ENCODE assay signal across 1 cellular context in genomic region chr1:90725961-90726715, GRCh38.
TF ChIP-seq lines count a peak whose summit lies in the region.

No MANE protein-coding gene starts in this region.

TF ChIP-seq in K562, 482 proteins besides CTCF, POLR2A, EP300 and RAD21:
- TF ChIP-seq, protein P1, sequence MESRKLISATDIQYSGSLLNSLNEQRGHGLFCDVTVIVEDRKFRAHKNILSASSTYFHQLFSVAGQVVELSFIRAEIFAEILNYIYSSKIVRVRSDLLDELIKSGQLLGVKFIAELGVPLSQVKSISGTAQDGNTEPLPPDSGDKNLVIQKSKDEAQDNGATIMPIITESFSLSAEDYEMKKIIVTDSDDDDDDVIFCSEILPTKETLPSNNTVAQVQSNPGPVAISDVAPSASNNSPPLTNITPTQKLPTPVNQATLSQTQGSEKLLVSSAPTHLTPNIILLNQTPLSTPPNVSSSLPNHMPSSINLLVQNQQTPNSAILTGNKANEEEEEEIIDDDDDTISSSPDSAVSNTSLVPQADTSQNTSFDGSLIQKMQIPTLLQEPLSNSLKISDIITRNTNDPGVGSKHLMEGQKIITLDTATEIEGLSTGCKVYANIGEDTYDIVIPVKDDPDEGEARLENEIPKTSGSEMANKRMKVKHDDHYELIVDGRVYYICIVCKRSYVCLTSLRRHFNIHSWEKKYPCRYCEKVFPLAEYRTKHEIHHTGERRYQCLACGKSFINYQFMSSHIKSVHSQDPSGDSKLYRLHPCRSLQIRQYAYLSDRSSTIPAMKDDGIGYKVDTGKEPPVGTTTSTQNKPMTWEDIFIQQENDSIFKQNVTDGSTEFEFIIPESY (CRISPR knock-in tag; IDR thresholded peaks at IDR 0.05), result 0 out of 2 replicates have a peak, but pooled peaks have one; percentile 20
- TF ChIP-seq FIP1L1 (IDR thresholded peaks at IDR 0.05; ENCODE audit: low read depth, low read length, poor library complexity, severe bottlenecking) (no peak), OTX1 (CRISPR knock-in tag; IDR thresholded peaks at IDR 0.05) (no peak), SMC3 (conservative IDR thresholded peaks at IDR 0.05; ENCODE audit: insufficient read depth, low read depth, low read length) (no peak), MCM3 (IDR thresholded peaks at IDR 0.05) (no peak), KHSRP (IDR thresholded peaks at IDR 0.05) (no peak), ZNF146 (CRISPR knock-in tag; IDR thresholded peaks at IDR 0.05; ENCODE audit: unreplicated experiment) (no peak)
- TF ChIP-seq, protein P2, sequence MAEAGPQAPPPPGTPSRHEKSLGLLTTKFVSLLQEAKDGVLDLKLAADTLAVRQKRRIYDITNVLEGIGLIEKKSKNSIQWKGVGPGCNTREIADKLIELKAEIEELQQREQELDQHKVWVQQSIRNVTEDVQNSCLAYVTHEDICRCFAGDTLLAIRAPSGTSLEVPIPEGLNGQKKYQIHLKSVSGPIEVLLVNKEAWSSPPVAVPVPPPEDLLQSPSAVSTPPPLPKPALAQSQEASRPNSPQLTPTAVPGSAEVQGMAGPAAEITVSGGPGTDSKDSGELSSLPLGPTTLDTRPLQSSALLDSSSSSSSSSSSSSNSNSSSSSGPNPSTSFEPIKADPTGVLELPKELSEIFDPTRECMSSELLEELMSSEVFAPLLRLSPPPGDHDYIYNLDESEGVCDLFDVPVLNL (CRISPR knock-in tag; IDR thresholded peaks at IDR 0.05; ENCODE audit: low read depth), result no peak
TF ChIP-seq in K562: peak in this region for 1.
